In the genomic region with DNA sequence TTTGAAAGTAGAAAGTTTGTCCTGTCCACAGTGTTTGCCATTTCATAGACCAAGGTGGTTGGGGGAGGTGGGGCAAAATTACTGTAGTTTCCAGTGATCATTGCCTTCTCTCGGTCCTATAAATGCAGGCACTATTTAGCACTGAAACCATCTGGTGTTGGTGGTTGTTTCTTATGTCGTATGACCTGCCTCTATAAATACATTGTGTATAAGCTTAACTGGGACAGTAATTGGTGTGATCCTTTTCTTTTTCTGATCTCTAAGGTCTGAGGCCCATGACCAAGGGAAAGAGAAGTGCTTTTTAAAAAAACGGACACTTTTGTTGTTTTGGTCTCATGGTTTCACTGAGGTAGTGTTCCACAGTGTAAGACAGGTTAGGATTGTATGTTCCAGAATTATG, we compare ENCODE assay signal across 19 cellular contexts.
A peak's percentile ranks its signal among the peaks of the same experiment; 100 is the strongest.
DNase-seq lines count a peak whose midpoint lies in the region; ATAC-seq, FAIRE-seq and TF ChIP-seq lines count a peak whose summit lies in the region.
"Had no signal": no experiment of that assay in that cellular context is flagged by ENCODE, and none has a peak within 500 bp of the region (broad histone marks: within the 10 kb centered on the region; RNA-seq: fewer than 3 reads in every experiment).

No MANE protein-coding gene starts in this region.

- H3K9me3 ChIP-seq in OCI-LY7 (ENCODE audit: low read length), result no peaks in the 10 kb centered on the region
- no peaks in the 10 kb centered on the region for H3K9me3 ChIP-seq in esophagus squamous epithelium

- 0 out of 2 replicates have a peak, but pooled peaks cover 4% of the 10 kb centered on the region for H4K20me1 ChIP-seq in OCI-LY7 (ENCODE audit: insufficient read depth, low read length)

- H3K36me3 ChIP-seq in OCI-LY7 (ENCODE audit: insufficient read depth, low read length), result no peaks in the 10 kb centered on the region; the same call in 1 of the 2 replicates
- H3K36me3 ChIP-seq in esophagus squamous epithelium, result no peaks in the 10 kb centered on the region

- ATAC-seq in GM19395 (IDR thresholded peaks at IDR 0.05; ENCODE audit: unreplicated experiment) (peak; percentile 51), HG03432 (IDR thresholded peaks at IDR 0.05; ENCODE audit: unreplicated experiment) (peak; percentile 43)
- no peak for ATAC-seq in stimulated activated naive CD8-positive, alpha-beta T cell treated with anti-CD3 and anti-CD28 coated beads, Interleukin-15, Interleukin-2, amounts not matched to agents 100 U/mL and 50 U/mL, for 24 hours
- ATAC-seq: HCT116, PC-3, T-cell had no signal

- intact Hi-C loops in OCI-LY7 (cut with micrococcal nuclease; ENCODE audit: unreplicated experiment), result no loop called here
- intact Hi-C loops in esophagus squamous epithelium (cut with DNase I), result no loop called here

- H3K27me3 ChIP-seq in esophagus squamous epithelium, result no peaks in the 10 kb centered on the region

- peaks cover 92% of the 10 kb centered on the region for H3K79me2 ChIP-seq in OCI-LY7 (ENCODE audit: insufficient read depth, low read depth, low read length)

- DNase-seq in GM12891 (ENCODE audit: insufficient read length, low spot score), result no peak
- no peak for DNase-seq in OCI-LY7 (ENCODE audit: low spot score)
- no peak for DNase-seq in esophagus squamous epithelium (lab: John Stamatoyannopoulos, UW)
- DNase-seq in OCI-M1 (lab: John Stamatoyannopoulos, UW), result no peak
- no peak for DNase-seq in stimulated activated naive CD8-positive, alpha-beta T cell treated with anti-CD3 and anti-CD28 coated beads, Interleukin-15, Interleukin-2, amounts not matched to agents 100 U/mL and 50 U/mL, for 24 hours
- DNase-seq: AML-193, DMS79 treated with DMSO at 0.1 percent for 48 hours, IMR-90, Kasumi-1, NCI-H1436, NCI-H2081 treated with DMSO at 0.1 percent for 48 hours, NCI-H446 treated with DMSO at 0.1 percent for 48 hours, PC-3, T-cell, T1000 had no signal

- TF ChIP-seq POLR2A in GM12891 (IDR thresholded peaks at IDR 0.05; ENCODE audit: low read depth, low read length) (no peak), esophagus squamous epithelium (IDR thresholded peaks at IDR 0.05) (no peak)

- FAIRE-seq in GM12891 (lab: Jason Lieb, UNC), result peak; percentile 84
- FAIRE-seq: G401.6 had no signal

- POLR2A ChIA-PET in OCI-LY7 (lab: Charles Lee), result interaction anchor here (0.5 to 1.2 kb wide), 5 partner anchors 9 to 382 kb away, joined by 3 to 4 read pairs (median 3); no protein-coding TSS in a partner anchor

- H3K4me1 ChIP-seq in OCI-LY7 (ENCODE audit: insufficient read depth, low read length, poor library complexity, severe bottlenecking) (peaks cover 47% of the 10 kb centered on the region), esophagus squamous epithelium (peaks cover 0 to 23% (median 11%) of the 10 kb centered on the region in 3 donors)

- H2AFZ ChIP-seq in OCI-LY7 (ENCODE audit: low read length), result no peak overlapping the region

- CTCF ChIA-PET in OCI-LY7 (lab: Charles Lee; ENCODE audit: unreplicated experiment), result interaction anchor here (0.6 kb wide), 1 partner anchor 183 kb away, joined by 3 read pairs; no protein-coding TSS in a partner anchor

- H3K4me2 ChIP-seq in OCI-LY7 (ENCODE audit: low read length), result peak overlapping the region; percentile 21; the same call in 1 of the 2 replicates

- H3K4me3 ChIP-seq in OCI-LY7 (ENCODE audit: low read depth, low read length, poor library complexity, severe bottlenecking) (no peak overlapping the region), esophagus squamous epithelium (no peak overlapping the region)

- BruUV-seq in OCI-LY7 (replicated peaks; lab: Mats Ljungman, UMichigan), result no TSS peak

- 85 to 87% methylated on average over 3 of the region's 3 CpGs for WGBS in esophagus squamous epithelium, 2 donors

- H3K27ac ChIP-seq in OCI-LY7 (ENCODE audit: low read depth, low read length, poor library complexity, severe bottlenecking) (no peak overlapping the region), esophagus squamous epithelium (no peak overlapping the region)

- TF ChIP-seq CTCF in OCI-LY7 (conservative IDR thresholded peaks at IDR 0.05; ENCODE audit: low read length) (no peak), esophagus squamous epithelium (IDR thresholded peaks at IDR 0.05) (no peak)

- H3K9me2 ChIP-seq in OCI-LY7 (ENCODE audit: insufficient read depth, low read length), result no peaks in the 10 kb centered on the region

TF ChIP-seq in GM12891, 5 proteins besides CTCF, POLR2A, EP300 and RAD21:
- TF ChIP-seq SPI1 (IDR thresholded peaks at IDR 0.05; ENCODE audit: low read depth, low read length), result 0 out of 2 replicates have a peak, but pooled peaks have one; percentile 1
- TF ChIP-seq POU2F2 (IDR thresholded peaks at IDR 0.05; ENCODE audit: low read depth, low read length), result no peak
- TF ChIP-seq PAX5 (IDR thresholded peaks at IDR 0.05; ENCODE audit: insufficient read depth, low read length, severe bottlenecking), result no peak
